In the genomic region with DNA sequence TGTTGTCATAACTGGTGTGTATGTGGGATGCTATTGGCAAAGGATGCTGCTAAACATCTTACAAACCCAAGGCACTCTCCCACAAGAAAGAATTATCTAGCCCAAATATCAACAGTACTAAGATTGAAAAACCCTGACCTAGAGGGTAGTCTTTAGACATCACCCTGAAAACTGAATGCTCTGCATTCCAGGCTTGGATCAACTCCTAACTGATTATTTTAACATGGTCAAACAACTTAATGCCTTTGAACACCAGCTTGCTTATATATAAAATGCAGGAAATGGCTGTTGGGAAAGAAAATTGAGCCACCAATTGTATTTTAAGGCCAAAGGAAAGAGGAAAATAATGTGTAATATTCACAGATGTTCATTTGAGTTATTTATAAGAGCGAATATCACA, we compare ENCODE assay signal across 5 cellular contexts.
"Had no signal": no experiment of that assay in that cellular context is flagged by ENCODE, and none has a peak within 500 bp of the region (broad histone marks: within the 10 kb centered on the region; RNA-seq: fewer than 3 reads in every experiment).

No MANE protein-coding gene starts in this region.

- DNase-seq: H9, HCEC 1CT had no signal

- H2AFZ ChIP-seq: GM23338 had no signal

- H3K27ac ChIP-seq: HL-60 had no signal

- H3K4me3 ChIP-seq: GM23338 had no signal

- H3K4me2 ChIP-seq: GM23338 had no signal

- ATAC-seq: GM23338, HepG2 had no signal
